In the genomic region with DNA sequence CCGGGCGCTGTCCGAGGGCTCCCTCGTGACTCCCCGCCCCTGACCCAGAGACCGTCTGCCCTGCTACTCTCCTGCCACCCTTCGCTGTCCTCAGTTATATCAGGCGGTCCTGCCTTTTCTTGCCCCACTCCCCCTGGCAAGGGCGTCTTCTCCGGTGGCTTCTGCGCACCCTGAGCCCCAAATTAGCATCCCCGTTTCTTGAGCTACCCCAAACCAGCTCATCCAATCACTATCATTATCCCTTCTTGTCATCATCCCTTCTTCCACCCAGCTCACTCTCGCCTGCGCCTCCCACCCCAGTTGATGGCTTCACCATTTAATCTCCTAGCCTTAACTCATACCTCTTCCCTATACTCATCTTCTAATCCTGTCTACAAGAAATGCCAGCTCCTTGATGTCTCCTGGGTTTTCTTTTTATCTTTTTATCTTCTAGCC, we compare ENCODE assay signal across 9 cellular contexts. TPM values are rescaled to one million over a fixed set of nuclear protein-coding genes. Genes with fewer than 3 reads are reported as not detected.
A peak's percentile ranks its signal among the peaks of the same experiment; 100 is the strongest.
DNase-seq lines count a peak whose midpoint lies in the region; ATAC-seq, FAIRE-seq and TF ChIP-seq lines count a peak whose summit lies in the region.
"Had no signal": no experiment of that assay in that cellular context is flagged by ENCODE, and none has a peak within 500 bp of the region (broad histone marks: within the 10 kb centered on the region; RNA-seq: fewer than 3 reads in every experiment).

No MANE protein-coding gene starts in this region.

- H3K36me3 Mint-ChIP-seq in stimulated activated naive B cell treated with anti-CD40 and anti-IgM and Interleukin-4, amounts not matched to agents 10 μg/mL and 1 μg/mL and 100 μg/mL, for 72 hours = peaks cover 0 to 6% of the 10 kb centered on the region in 2 donors

- ATAC-seq in HG03139 (IDR thresholded peaks at IDR 0.05; ENCODE audit: unreplicated experiment) = peak; percentile 16
- ATAC-seq in stimulated activated naive B cell treated with anti-CD40 and anti-IgM and Interleukin-4, amounts not matched to agents 10 μg/mL and 1 μg/mL and 100 μg/mL, for 72 hours (replicated peaks) = peak; percentile 9 to 13

- TF ChIP-seq CTCF in adrenal gland (IDR thresholded peaks at IDR 0.05) = no peak

- H3K9me3 Mint-ChIP-seq in stimulated activated naive B cell treated with anti-CD40 and anti-IgM and Interleukin-4, amounts not matched to agents 10 μg/mL and 1 μg/mL and 100 μg/mL, for 72 hours = no peaks in the 10 kb centered on the region

- H3K27ac ChIP-seq in adrenal gland (peak overlapping the region; percentile 14 to 99 (median 93)), iPS-18a (ENCODE audit: low read length) (no peak overlapping the region)

- peak overlapping the region; percentile 89 to 90 for H3K4me3 Mint-ChIP-seq in stimulated activated naive B cell treated with anti-CD40 and anti-IgM and Interleukin-4, amounts not matched to agents 10 μg/mL and 1 μg/mL and 100 μg/mL, for 72 hours

- H3K27me3 ChIP-seq in adrenal gland (no peaks in the 10 kb centered on the region), iPS-18a (ENCODE audit: control insufficient read depth, insufficient read depth, low read length) (peaks cover 21% of the 10 kb centered on the region)

- TF ChIP-seq POLR2A in adrenal gland (IDR thresholded peaks at IDR 0.05) = no peak

- FAIRE-seq in RCC 7860 (lab: Jason Lieb, UNC) = no peak

- H3K4me3 ChIP-seq in adrenal gland (peak overlapping the region; percentile 75 to 100 (median 90)), iPS-18a (ENCODE audit: low read length) (peak overlapping the region; percentile 92)

- H3K9ac ChIP-seq in iPS-18a (ENCODE audit: low read length) = peak overlapping the region; percentile 65

- peaks cover 3 to 26% of the 10 kb centered on the region in 2 donors for H3K4me1 ChIP-seq in adrenal gland (replicated peaks in 1 of 2)
- H3K4me1 ChIP-seq in iPS-18a (ENCODE audit: control insufficient read depth, low read depth, low read length) = peaks cover 8% of the 10 kb centered on the region

- H3K9me3 ChIP-seq in adrenal gland (replicated peaks in 1 of 3) = no peaks in the 10 kb centered on the region
- no peaks in the 10 kb centered on the region for H3K9me3 ChIP-seq in iPS-18a (ENCODE audit: control insufficient read depth, low read depth, low read length)

- DNase-seq in DMS114 treated with DMSO at 0.1 percent for 48 hours (lab: John Stamatoyannopoulos, UW; ENCODE audit: unreplicated experiment) (peak; percentile 38), adrenal gland (no peak), RCC 7860 (ENCODE audit: low spot score) (no peak), OCI-M1 (lab: John Stamatoyannopoulos, UW) (no peak), ACHN (no peak)
- no peak for DNase-seq in stimulated activated naive B cell treated with anti-CD40 and anti-IgM and Interleukin-4, amounts not matched to agents 10 μg/mL and 1 μg/mL and 100 μg/mL, for 72 hours

- in situ Hi-C loops in ACHN (cut with HindIII; ENCODE audit: low pct_ligation_motif_present, low pct_unique_long_range_greater_than_20kb, low sequenced_read_pairs) = no loop called here

- no peaks in the 10 kb centered on the region for H3K27me3 Mint-ChIP-seq in stimulated activated naive B cell treated with anti-CD40 and anti-IgM and Interleukin-4, amounts not matched to agents 10 μg/mL and 1 μg/mL and 100 μg/mL, for 72 hours

- intact Hi-C loops in adrenal gland (cut with DNase I) = loop anchor here in 1 of 2 donors (10.0 kb wide), 1 partner anchor 277 kb away; the partner anchor contains the start of gene SLC25A38

- H3K36me3 ChIP-seq in adrenal gland (replicated peaks in 1 of 2) = no peaks in the 10 kb centered on the region
- no peaks in the 10 kb centered on the region for H3K36me3 ChIP-seq in iPS-18a (ENCODE audit: control insufficient read depth, low read depth, low read length)

- 0 to 1% (median 0%) methylated on average over 14 of the region's 14 CpGs for WGBS in adrenal gland, 4 donors

- peaks cover 47 to 57% of the 10 kb centered on the region in 2 donors for H3K4me1 Mint-ChIP-seq in stimulated activated naive B cell treated with anti-CD40 and anti-IgM and Interleukin-4, amounts not matched to agents 10 μg/mL and 1 μg/mL and 100 μg/mL, for 72 hours

- peak overlapping the region; percentile 94 for H3K27ac Mint-ChIP-seq in stimulated activated naive B cell treated with anti-CD40 and anti-IgM and Interleukin-4, amounts not matched to agents 10 μg/mL and 1 μg/mL and 100 μg/mL, for 72 hours

RNA-seq across cellular contexts. Expression of gene TTC21A, which starts 0.4 kb away (rescaled TPM):
- 10 to 100 TPM in 2 of 8 donors, 1 to 10 TPM in 6; 1.2 to 12.1 (median 5.8) TPM for total RNA-seq in adrenal gland
- polyA plus RNA-seq in adrenal gland = 10 to 100 TPM in 2 of 3 donors, 1 to 10 TPM in 1; 1.7 to 35.7 (median 14.6) TPM

RNA-seq across cellular contexts. Expression of gene GORASP1, which starts 0.5 kb away (rescaled TPM):
- 10 to 100 TPM; 24.3 to 66.2 (median 54.4) TPM for total RNA-seq in adrenal gland
- 10 to 100 TPM; 30.5 to 49.1 (median 35.1) TPM for polyA plus RNA-seq in adrenal gland

RNA-seq across cellular contexts. Expression of gene CSRNP1, which starts 45.5 kb away (rescaled TPM):
- 10 to 100 TPM; 21.9 to 62.2 (median 30.1) TPM for total RNA-seq in adrenal gland
- polyA plus RNA-seq in adrenal gland = 10 to 100 TPM in 2 of 3 donors, 1 to 10 TPM in 1; 9.9 to 32.7 (median 16.2) TPM

RNA-seq across cellular contexts. Expression of gene WDR48, which starts 56.1 kb away (rescaled TPM):
- 10 to 100 TPM; 21.8 to 57.1 (median 28.7) TPM for total RNA-seq in adrenal gland
- 10 to 100 TPM; 15.4 to 42.2 (median 17.7) TPM for polyA plus RNA-seq in adrenal gland

RNA-seq across cellular contexts. Expression of gene SCN11A, which starts 56.1 kb away (rescaled TPM):
- total RNA-seq in adrenal gland = under 1 TPM in 7 of 8 donors, not detected in 1; 0.10 to 0.41 (median 0.16) TPM
- polyA plus RNA-seq in adrenal gland = under 1 TPM; 0.16 to 0.33 (median 0.27) TPM
- total RNA-seq: M059J had no signal
